Comparison of ENCODE assay signal across 17 cellular contexts in genomic region chr10:69633673-69634635, GRCh38. TPM values are rescaled to one million over a fixed set of nuclear protein-coding genes. Genes with fewer than 3 reads are reported as not detected.
DNase-seq lines count a peak whose midpoint lies in the region; ATAC-seq and TF ChIP-seq lines count a peak whose summit lies in the region.
"Had no signal": no experiment of that assay in that cellular context is flagged by ENCODE, and none has a peak within 500 bp of the region (broad histone marks: within the 10 kb centered on the region; RNA-seq: fewer than 3 reads in every experiment).

No MANE protein-coding gene starts in this region.

- H3K9me3 Mint-ChIP-seq in natural killer cell: no peaks in the 10 kb centered on the region
- no peaks in the 10 kb centered on the region for H3K9me3 Mint-ChIP-seq in natural killer cell treated with Interleukin-12 subunit alpha and Interleukin-12 subunit beta and Interleukin-15 and Interleukin-18, amount 100 ng/mL, for 72 hours

- DNase-seq in natural killer cell: no peak
- no peak for DNase-seq in natural killer cell treated with Interleukin-12 subunit alpha and Interleukin-12 subunit beta and Interleukin-15 and Interleukin-18, amount 100 ng/mL, for 72 hours (ENCODE audit: low spot score)
- peak; percentile 63 for DNase-seq in coronary artery (ENCODE audit: low spot score)
- peak; percentile 27 for DNase-seq in sciatic nerve (ENCODE audit: low spot score)
- DNase-seq in vagina (ENCODE audit: extremely low spot score in 2 of 2): peak; percentile 60 to 67
- no peak for DNase-seq in GM19240 (ENCODE audit: insufficient read length, low spot score)
- DNase-seq: BE2C, DMS53, GDM1, Kasumi-1, NCI-H1694, NCI-H2081, NCI-H2171, NCI-H446, NCI-H526, OCI-M1 had no signal

- no peaks in the 10 kb centered on the region for H3K27me3 ChIP-seq in vagina
- H3K27me3 ChIP-seq: BE2C had no signal

- no peak overlapping the region for H3K27ac ChIP-seq in coronary artery
- H3K27ac ChIP-seq in vagina: no peak overlapping the region

- intact Hi-C loops in natural killer cell (cut with micrococcal nuclease): no loop called here
- intact Hi-C loops in sciatic nerve (cut with DNase I): loop anchor here (10.0 kb wide), 1 partner anchor 219 kb away; the partner anchor contains the start of gene TACR2
- intact Hi-C loops in vagina (cut with DNase I): loop anchor here (10.0 kb wide), 2 partner anchors 119 to 209 kb away; no protein-coding TSS in a partner anchor

- no peaks in the 10 kb centered on the region for H3K9me3 ChIP-seq in vagina
- H3K9me3 ChIP-seq: BE2C had no signal

- no peaks in the 10 kb centered on the region for H3K36me3 Mint-ChIP-seq in natural killer cell
- H3K36me3 Mint-ChIP-seq in natural killer cell treated with Interleukin-12 subunit alpha and Interleukin-12 subunit beta and Interleukin-15 and Interleukin-18, amount 100 ng/mL, for 72 hours: no peaks in the 10 kb centered on the region

- ATAC-seq in natural killer cell (no peak), sciatic nerve (no peak), GM21528 (IDR thresholded peaks at IDR 0.05; ENCODE audit: low FRiP score, unreplicated experiment) (no peak)
- ATAC-seq in natural killer cell treated with Interleukin-12 subunit alpha and Interleukin-12 subunit beta and Interleukin-15 and Interleukin-18, amount 100 ng/mL, for 72 hours: no peak

- H3K27ac Mint-ChIP-seq in natural killer cell: no peak overlapping the region
- no peak overlapping the region for H3K27ac Mint-ChIP-seq in natural killer cell treated with Interleukin-12 subunit alpha and Interleukin-12 subunit beta and Interleukin-15 and Interleukin-18, amount 100 ng/mL, for 72 hours

- peak overlapping the region; percentile 13 for H3K4me3 Mint-ChIP-seq in natural killer cell
- H3K4me3 Mint-ChIP-seq in natural killer cell treated with Interleukin-12 subunit alpha and Interleukin-12 subunit beta and Interleukin-15 and Interleukin-18, amount 100 ng/mL, for 72 hours: no peak overlapping the region

- H3K27me3 Mint-ChIP-seq in natural killer cell (ENCODE audit: low read depth in 2 of 2): peaks cover 0 to 6% of the 10 kb centered on the region in 2 donors
- no peaks in the 10 kb centered on the region for H3K27me3 Mint-ChIP-seq in natural killer cell treated with Interleukin-12 subunit alpha and Interleukin-12 subunit beta and Interleukin-15 and Interleukin-18, amount 100 ng/mL, for 72 hours

- peaks cover 15% of the 10 kb centered on the region for H3K4me1 ChIP-seq in vagina
- H3K4me1 ChIP-seq: BE2C had no signal

- no peaks in the 10 kb centered on the region for H3K4me1 Mint-ChIP-seq in natural killer cell
- H3K4me1 Mint-ChIP-seq in natural killer cell treated with Interleukin-12 subunit alpha and Interleukin-12 subunit beta and Interleukin-15 and Interleukin-18, amount 100 ng/mL, for 72 hours (ENCODE audit: low read depth in 2 of 2): no peaks in the 10 kb centered on the region

- no peak for TF ChIP-seq POLR2A in vagina (IDR thresholded peaks at IDR 0.05)

- no peaks in the 10 kb centered on the region for H3K36me3 ChIP-seq in vagina
- H3K36me3 ChIP-seq: BE2C had no signal

- TF ChIP-seq CTCF in natural killer cell (IDR thresholded peaks at IDR 0.05): no peak
- TF ChIP-seq CTCF in coronary artery (IDR thresholded peaks at IDR 0.05): no peak
- no peak for TF ChIP-seq CTCF in vagina (IDR thresholded peaks at IDR 0.05)

- H3K4me3 ChIP-seq in coronary artery: no peak overlapping the region
- H3K4me3 ChIP-seq in vagina: no peak overlapping the region

RNA-seq across cellular contexts. Expression of gene FAM241B, which starts 3.9 kb away (rescaled TPM):
- total RNA-seq in natural killer cell (1 to 10 TPM in 2 of 3 donors, not detected in 1; 1.1 to 1.3 TPM), sciatic nerve (6.1 TPM), vagina (0.98 TPM)
- total RNA-seq in natural killer cell treated with Interleukin-12 subunit alpha and Interleukin-12 subunit beta and Interleukin-15 and Interleukin-18, amount 100 ng/mL, for 72 hours: 1 to 10 TPM; 1.1 to 3.0 TPM

Comparison
In these comparisons a context has a peak if more than half of its experiments do, and no peak if none do; other contexts are left out.
1. DNase-seq: peak in coronary artery (single experiment), sciatic nerve (single experiment) and vagina (2 of 2); none in natural killer cell (single experiment), natural killer cell treated with Interleukin-12 subunit alpha and Interleukin-12 subunit beta and Interleukin-15 and Interleukin-18, amount 100 ng/mL, for 72 hours (single experiment) and GM19240 (single experiment).